ENCODE assay signal across 19 cellular contexts in genomic region chr1:219432191-219432606, GRCh38.
DNase-seq lines count a peak whose midpoint lies in the region; ATAC-seq and TF ChIP-seq lines count a peak whose summit lies in the region.
"Had no signal": no experiment of that assay in that cellular context is flagged by ENCODE, and none has a peak within 500 bp of the region (broad histone marks: within the 10 kb centered on the region; RNA-seq: fewer than 3 reads in every experiment).

No MANE protein-coding gene starts in this region.

- no peak for ATAC-seq in GM19324 (IDR thresholded peaks at IDR 0.05; ENCODE audit: low FRiP score, unreplicated experiment)

- H3K27me3 ChIP-seq in thyroid gland: no peaks in the 10 kb centered on the region

- no peak for TF ChIP-seq POLR2A in thyroid gland (IDR thresholded peaks at IDR 0.05)

- WGBS in thyroid gland, 2 donors: 85 to 88% methylated on average over 3 of the region's 3 CpGs

- intact Hi-C loops in thyroid gland (cut with DNase I): no loop called here
- intact Hi-C loops in posterior vena cava (cut with DNase I): no loop called here

- no peak overlapping the region for H3K27ac ChIP-seq in thyroid gland
- H3K27ac ChIP-seq: KMS-11 had no signal

- DNase-seq in A172 (ENCODE audit: low spot score): peak; percentile 21
- peak; percentile 23 for DNase-seq in HT-29 (ENCODE audit: low spot score)
- DNase-seq in SW480 (ENCODE audit: low spot score): peak; percentile 1
- peak; percentile 25 for DNase-seq in dermis blood vessel endothelial cell
- DNase-seq in thyroid gland: no peak
- no peak for DNase-seq in anterior cingulate cortex (lab: John Stamatoyannopoulos, UW)
- no peak for DNase-seq in posterior vena cava (ENCODE audit: low spot score)
- DNase-seq: ACHN; Calu3; CD4-positive, CD25-positive, alpha-beta regulatory T cell; DMS79 treated with DMSO at 0.1 percent for 48 hours; GDM1; GOT3; HFFc6; NCI-H1417; NCI-H2081 treated with DMSO at 0.1 percent for 48 hours; NCI-H526 had no signal

- H3K36me3 ChIP-seq in thyroid gland: no peaks in the 10 kb centered on the region

- H3K9me3 ChIP-seq in thyroid gland: no peaks in the 10 kb centered on the region

- H3K4me3 ChIP-seq in thyroid gland (replicated peaks in 1 of 3): no peak overlapping the region

- no peaks in the 10 kb centered on the region for H3K4me1 ChIP-seq in thyroid gland

- TF ChIP-seq CTCF in thyroid gland (IDR thresholded peaks at IDR 0.05): no peak

Comparison
In these comparisons a context has a peak if more than half of its experiments do, and no peak if none do; other contexts are left out.
1. DNase-seq: peak in A172 (single experiment), HT-29 (single experiment), SW480 (single experiment) and dermis blood vessel endothelial cell (single experiment); none in thyroid gland (0 of 2), anterior cingulate cortex (0 of 58) and posterior vena cava (single experiment).